Comparison of ENCODE assay signal across 25 cellular contexts in genomic region chr6:105847433-105847832, GRCh38.
"Had no signal": no experiment of that assay in that cellular context is flagged by ENCODE, and none has a peak within 500 bp of the region (broad histone marks: within the 10 kb centered on the region; RNA-seq: fewer than 3 reads in every experiment).

No MANE protein-coding gene starts in this region.

- H3K27ac ChIP-seq: colonic mucosa, coronary artery, dorsolateral prefrontal cortex, epithelial cell of prostate, esophagus muscularis mucosa, esophagus squamous epithelium, foreskin keratinocyte, gastrocnemius medialis, gastroesophageal sphincter, heart left ventricle, heart right ventricle had no signal

- H3K9me3 Mint-ChIP-seq: dendritic cell treated with granulocyte-macrophage colony-stimulating factor and Interleukin-4, amounts not matched to agents 40 ng/mL and 50 ng/mL, for 4 days; effector memory CD8-positive, alpha-beta T cell; endodermal cell had no signal

- H3K27ac Mint-ChIP-seq: dendritic cell treated with granulocyte-macrophage colony-stimulating factor and Interleukin-4, amounts not matched to agents 40 ng/mL and 50 ng/mL, for 4 days; effector memory CD8-positive, alpha-beta T cell; endodermal cell had no signal

- DNase-seq: colonic mucosa; cortex of kidney; dermis blood vessel endothelial cell; dorsolateral prefrontal cortex; effector CD4-positive, alpha-beta T cell; effector CD8-positive, alpha-beta T cell; effector memory CD4-positive, alpha-beta T cell; effector memory CD8-positive, alpha-beta T cell; endodermal cell; erythroblast; esophagus squamous epithelium; foreskin fibroblast; foreskin melanocyte; gastrocnemius medialis; glutamatergic neuron; head of caudate nucleus; heart left ventricle; heart right ventricle had no signal

- ATAC-seq: effector memory CD8-positive, alpha-beta T cell; esophagus mucosa; foreskin keratinocyte; gastrocnemius medialis; gastroesophageal sphincter; heart left ventricle; heart right ventricle had no signal

- H3K27me3 ChIP-seq: colonic mucosa, esophagus muscularis mucosa, esophagus squamous epithelium, foreskin keratinocyte, gastrocnemius medialis, gastroesophageal sphincter, heart left ventricle, heart right ventricle had no signal

- H3K9me3 ChIP-seq: colonic mucosa, esophagus muscularis mucosa, esophagus squamous epithelium, gastrocnemius medialis, gastroesophageal sphincter, heart left ventricle, heart right ventricle had no signal

- H3K4me3 ChIP-seq: colonic mucosa, coronary artery, dorsolateral prefrontal cortex, esophagus muscularis mucosa, esophagus squamous epithelium, gastrocnemius medialis, gastroesophageal sphincter, heart left ventricle, heart right ventricle had no signal

- H3K4me3 Mint-ChIP-seq: dendritic cell treated with granulocyte-macrophage colony-stimulating factor and Interleukin-4, amounts not matched to agents 40 ng/mL and 50 ng/mL, for 4 days; effector memory CD8-positive, alpha-beta T cell; endodermal cell had no signal

- H3K4me1 ChIP-seq: colonic mucosa, foreskin keratinocyte, gastrocnemius medialis had no signal

- H3K36me3 ChIP-seq: colonic mucosa, esophagus muscularis mucosa, esophagus squamous epithelium, gastrocnemius medialis, gastroesophageal sphincter, heart left ventricle, heart right ventricle had no signal

- H3K27me3 Mint-ChIP-seq: effector memory CD8-positive, alpha-beta T cell had no signal
